In genomic region chr1:180600301-180600700, GRCh38 we compare ENCODE assay signal across 26 cellular contexts. TPM values are rescaled to one million over a fixed set of nuclear protein-coding genes. Genes with fewer than 3 reads are reported as not detected.
"Had no signal": no experiment of that assay in that cellular context is flagged by ENCODE, and none has a peak within 500 bp of the region (broad histone marks: within the 10 kb centered on the region; RNA-seq: fewer than 3 reads in every experiment).

No MANE protein-coding gene starts in this region.

- H3K4me3 ChIP-seq: cardiac muscle cell, Peyer's patch, SJSA1 had no signal

- H3K9me3 ChIP-seq: Peyer's patch, SJSA1 had no signal

- H3K4me3 Mint-ChIP-seq: activated B cell treated with CpG ODN at 0.5 μM for 24 hours; activated CD4-positive, alpha-beta T cell treated with anti-CD3 and anti-CD28 coated beads, Interleukin-2, amount 10 ng/mL, durations not matched to agents 24 days and 14 days; activated CD8-positive, alpha-beta memory T cell treated with anti-CD3 and anti-CD28 coated beads, Interleukin-2, amount 10 ng/mL, durations not matched to agents 7 days and 5 days; activated naive CD4-positive, alpha-beta T cell treated with anti-CD3 and anti-CD28 coated beads, Interleukin-2, amount 50 U/mL, for 24 hours; activated T-cell treated with anti-CD3 and anti-CD28 coated beads, Interleukin-2, amount 50 U/mL, for 24 hours; activated T-helper 1 cell treated with anti-CD3 and anti-CD28 coated beads, Interleukin-12 subunit alpha, Interleukin-12 subunit beta, Interleukin-2, Interleukin-4 antibody, amounts not matched to agents 30 ng/mL and 10 ng/mL and 1 ng/mL, durations not matched to agents 14 hours and 24 hours and 36 hours; brain; T-helper 1 cell treated with Interleukin-12 subunit alpha and Interleukin-12 subunit beta and Interleukin-4 antibody, amounts not matched to agents 30 μg/mL and 1 μg/mL, for 36 hours had no signal

- H3K27ac Mint-ChIP-seq: activated B cell treated with CpG ODN at 0.5 μM for 24 hours; activated CD4-positive, alpha-beta T cell treated with anti-CD3 and anti-CD28 coated beads, Interleukin-2, amount 10 ng/mL, durations not matched to agents 24 days and 14 days; activated CD8-positive, alpha-beta memory T cell treated with anti-CD3 and anti-CD28 coated beads, Interleukin-2, amount 10 ng/mL, durations not matched to agents 7 days and 5 days; activated naive CD4-positive, alpha-beta T cell treated with anti-CD3 and anti-CD28 coated beads, Interleukin-2, amount 50 U/mL, for 24 hours; activated T-cell treated with anti-CD3 and anti-CD28 coated beads, Interleukin-2, amount 50 U/mL, for 24 hours; activated T-helper 1 cell treated with anti-CD3 and anti-CD28 coated beads, Interleukin-12 subunit alpha, Interleukin-12 subunit beta, Interleukin-2, Interleukin-4 antibody, amounts not matched to agents 30 ng/mL and 10 ng/mL and 1 ng/mL, durations not matched to agents 14 hours and 24 hours and 36 hours; T-helper 1 cell treated with Interleukin-12 subunit alpha and Interleukin-12 subunit beta and Interleukin-4 antibody, amounts not matched to agents 30 μg/mL and 1 μg/mL, for 36 hours had no signal

- DNase-seq: activated B cell treated with CpG ODN at 0.5 μM for 24 hours; activated CD4-positive, alpha-beta T cell treated with anti-CD3 and anti-CD28 coated beads for 1 hour; activated CD4-positive, alpha-beta T cell treated with anti-CD3 and anti-CD28 coated beads, Interleukin-2, amount 10 ng/mL, durations not matched to agents 24 days and 14 days; activated CD4-positive, alpha-beta T cell treated with anti-CD3 and anti-CD28 coated beads, Interleukin-2, amount 50 U/mL, for 48 hours; activated CD8-positive, alpha-beta memory T cell treated with anti-CD3 and anti-CD28 coated beads, Interleukin-2, amount 10 ng/mL, durations not matched to agents 7 days and 5 days; activated effector memory CD4-positive, alpha-beta T cell treated with Interleukin-2 at 50 U/mL for 16 hours; activated naive CD4-positive, alpha-beta T cell; activated T-cell treated with anti-CD3 and anti-CD28 coated beads, Interleukin-2, amount 50 U/mL, for 24 hours; aorta; NCI-H1105 treated with DMSO at 0.1 percent for 48 hours; NCI-H1436 treated with DMSO at 0.1 percent for 48 hours; NCI-H1930; NCI-H226; NCI-H510A; NCI-H69; NK-92 treated with Interleukin-12 subunit alpha and Interleukin-12 subunit beta, amount 100 ng/mL, for 24 hours; Peyer's patch; SHP77; T1000 had no signal

- H3K27me3 Mint-ChIP-seq: activated T-cell treated with anti-CD3 and anti-CD28 coated beads, Interleukin-2, amount 50 U/mL, for 24 hours had no signal

- H3K27ac ChIP-seq: cardiac muscle cell, Peyer's patch, SJSA1 had no signal

- H3K4me1 ChIP-seq: SJSA1 had no signal

- H3K9me3 Mint-ChIP-seq: activated B cell treated with CpG ODN at 0.5 μM for 24 hours; activated CD4-positive, alpha-beta T cell treated with anti-CD3 and anti-CD28 coated beads, Interleukin-2, amount 10 ng/mL, durations not matched to agents 24 days and 14 days; activated naive CD4-positive, alpha-beta T cell treated with anti-CD3 and anti-CD28 coated beads, Interleukin-2, amount 50 U/mL, for 24 hours; activated T-cell treated with anti-CD3 and anti-CD28 coated beads, Interleukin-2, amount 50 U/mL, for 24 hours; activated T-helper 1 cell treated with anti-CD3 and anti-CD28 coated beads, Interleukin-12 subunit alpha, Interleukin-12 subunit beta, Interleukin-2, Interleukin-4 antibody, amounts not matched to agents 30 ng/mL and 10 ng/mL and 1 ng/mL, durations not matched to agents 14 hours and 24 hours and 36 hours; brain; T-helper 1 cell treated with Interleukin-12 subunit alpha and Interleukin-12 subunit beta and Interleukin-4 antibody, amounts not matched to agents 30 μg/mL and 1 μg/mL, for 36 hours had no signal

- H3K36me3 Mint-ChIP-seq: activated CD8-positive, alpha-beta memory T cell treated with anti-CD3 and anti-CD28 coated beads, Interleukin-2, amount 10 ng/mL, durations not matched to agents 7 days and 5 days; activated naive CD4-positive, alpha-beta T cell treated with anti-CD3 and anti-CD28 coated beads, Interleukin-2, amount 50 U/mL, for 24 hours; brain had no signal

- H3K4me1 Mint-ChIP-seq: activated B cell treated with CpG ODN at 0.5 μM for 24 hours; activated CD8-positive, alpha-beta memory T cell treated with anti-CD3 and anti-CD28 coated beads, Interleukin-2, amount 10 ng/mL, durations not matched to agents 7 days and 5 days; activated naive CD4-positive, alpha-beta T cell treated with anti-CD3 and anti-CD28 coated beads, Interleukin-2, amount 50 U/mL, for 24 hours had no signal

- H3K36me3 ChIP-seq: cardiac muscle cell, Peyer's patch, SJSA1 had no signal

- ATAC-seq: activated CD8-positive, alpha-beta memory T cell treated with anti-CD3 and anti-CD28 coated beads, Interleukin-2, amount 10 ng/mL, durations not matched to agents 7 days and 5 days; SK-N-SH treated with all-trans-retinoic acid at 6 μM for 48 hours had no signal

- H3K27me3 ChIP-seq: cardiac muscle cell, Peyer's patch, SJSA1 had no signal

RNA-seq across cellular contexts. Expression of gene OVAAL, which starts 41.5 kb away (rescaled TPM):
- total RNA-seq: activated B cell treated with CpG ODN at 0.5 μM for 24 hours; activated CD4-positive, alpha-beta T cell treated with anti-CD3 and anti-CD28 coated beads, Interleukin-2, amount 10 ng/mL, durations not matched to agents 24 days and 14 days; activated CD8-positive, alpha-beta memory T cell treated with anti-CD3 and anti-CD28 coated beads, Interleukin-2, amount 10 ng/mL, durations not matched to agents 7 days and 5 days; activated T-helper 1 cell treated with anti-CD3 and anti-CD28 coated beads, Interleukin-12 subunit alpha, Interleukin-12 subunit beta, Interleukin-2, Interleukin-4 antibody, amounts not matched to agents 30 ng/mL and 10 ng/mL and 1 ng/mL, durations not matched to agents 14 hours and 24 hours and 36 hours; aorta; Peyer's patch; SJSA1 had no signal
- polyA plus RNA-seq: aorta had no signal
